14 cellular contexts compared by ENCODE assay signal in genomic region chr7:138565071-138565450, GRCh38.
DNase-seq lines count a peak whose midpoint lies in the region; ATAC-seq and TF ChIP-seq lines count a peak whose summit lies in the region.
"Had no signal": no experiment of that assay in that cellular context is flagged by ENCODE, and none has a peak within 500 bp of the region (broad histone marks: within the 10 kb centered on the region; RNA-seq: fewer than 3 reads in every experiment).

No MANE protein-coding gene starts in this region.

- no peak overlapping the region for H2AK5ac ChIP-seq in mesendoderm (ENCODE audit: low read length)

- peak overlapping the region in 2 of 11 experiments; percentile 37 to 38; a peak in 3 of 22 replicates for H3K9ac ChIP-seq in BLaER1 treated with 17β-estradiol and CSF1 and Interleukin-3, amounts not matched to agents 10 nM and 100 nM
- H3K9ac ChIP-seq in mesendoderm (ENCODE audit: low read length), result no peak overlapping the region
- H3K9ac ChIP-seq in MM.1S (ENCODE audit: low read length), result no peak overlapping the region

- TF ChIP-seq CTCF in NB4 (IDR thresholded peaks at IDR 0.05; ENCODE audit: low read depth, low read length), result no peak
- TF ChIP-seq CTCF in breast epithelium (IDR thresholded peaks at IDR 0.05), result no peak
- no peak for TF ChIP-seq CTCF in MM.1S (IDR thresholded peaks at IDR 0.05; ENCODE audit: low read length)

- no peak overlapping the region for H3K18ac ChIP-seq in mesendoderm (ENCODE audit: low read length)

- H2BK120ac ChIP-seq in mesendoderm (ENCODE audit: low read depth, low read length), result no peak overlapping the region

- intact Hi-C loops in breast epithelium (cut with DNase I; ENCODE audit: low total_unique reads), result loop anchor here (10.0 kb wide), 1 partner anchor 850 kb away; no protein-coding TSS in a partner anchor

- H3K9me2 ChIP-seq in MM.1S (replicated peaks; ENCODE audit: insufficient read depth, low read length), result no peaks in the 10 kb centered on the region

- peaks cover 73 to 87% (median 78%) of the 10 kb centered on the region in 11 experiments for H3K9me3 ChIP-seq in BLaER1 treated with 17β-estradiol and CSF1 and Interleukin-3, amounts not matched to agents 10 nM and 100 nM (replicated peaks in 1 of 11)
- H3K9me3 ChIP-seq in breast epithelium (peaks cover 54 to 66% of the 10 kb centered on the region in 2 donors), MM.1S (replicated peaks; ENCODE audit: insufficient read depth, low read length) (no peaks in the 10 kb centered on the region)

- no peak overlapping the region for H2BK15ac ChIP-seq in mesendoderm (replicated peaks; ENCODE audit: low read depth)

- no peaks in the 10 kb centered on the region for H3K4me1 ChIP-seq in BLaER1 treated with 17β-estradiol and CSF1 and Interleukin-3, amounts not matched to agents 10 nM and 100 nM
- H3K4me1 ChIP-seq in breast epithelium (no peaks in the 10 kb centered on the region), mesendoderm (ENCODE audit: control insufficient read depth, low read depth, low read length) (no peaks in the 10 kb centered on the region), MM.1S (ENCODE audit: low read length) (no peaks in the 10 kb centered on the region)

- peaks cover 3% of the 10 kb centered on the region for H3K79me1 ChIP-seq in mesendoderm (ENCODE audit: low read length)

- no peak overlapping the region for H3K4me2 ChIP-seq in BLaER1 treated with 17β-estradiol and CSF1 and Interleukin-3, amounts not matched to agents 10 nM and 100 nM
- H3K4me2 ChIP-seq in mesendoderm (ENCODE audit: low read length), result no peak overlapping the region
- no peak overlapping the region for H3K4me2 ChIP-seq in MM.1S (ENCODE audit: low read depth, low read length)

- no peak for ATAC-seq in HG02852 (IDR thresholded peaks at IDR 0.05; ENCODE audit: unreplicated experiment)
- ATAC-seq: activated CD8-positive, alpha-beta T cell treated with anti-CD3 and anti-CD28 coated beads, Interleukin-2, amount 10 ng/mL, durations not matched to agents 7 days and 5 days; SK-N-SH treated with all-trans-retinoic acid at 6 μM for 48 hours had no signal

- H3K4ac ChIP-seq in mesendoderm (ENCODE audit: low read depth, low read length), result no peak overlapping the region

- H4K20me1 ChIP-seq in BLaER1 treated with 17β-estradiol and CSF1 and Interleukin-3, amounts not matched to agents 10 nM and 100 nM, result no peaks in the 10 kb centered on the region
- no peaks in the 10 kb centered on the region for H4K20me1 ChIP-seq in MM.1S (ENCODE audit: insufficient read depth, low read length)

- peak overlapping the region in 8 of 11 experiments; percentile 33 to 73 (median 58); a peak in 14 of 22 replicates for H3K27ac ChIP-seq in BLaER1 treated with 17β-estradiol and CSF1 and Interleukin-3, amounts not matched to agents 10 nM and 100 nM
- H3K27ac ChIP-seq in breast epithelium, result peak overlapping the region; percentile 4 to 60
- H3K27ac ChIP-seq in mesendoderm (ENCODE audit: low read depth, low read length), result no peak overlapping the region
- no peak overlapping the region for H3K27ac ChIP-seq in MM.1S (ENCODE audit: low read length)

- TF ChIP-seq POLR2A in NB4 (IDR thresholded peaks at IDR 0.05; ENCODE audit: extremely low read depth, insufficient read length), result no peak
- no peak for TF ChIP-seq POLR2A in breast epithelium (IDR thresholded peaks at IDR 0.05)

- no CpG with 5 or more reads among the region's 8 CpGs for WGBS in mesendoderm (ENCODE audit: extremely low coverage, insufficient coverage, low lambda C conversion rate)

- H4K8ac ChIP-seq in mesendoderm (ENCODE audit: low read depth, low read length), result no peak overlapping the region

- H2AFZ ChIP-seq in MM.1S (ENCODE audit: low read length), result no peak overlapping the region

- H3F3A ChIP-seq in MM.1S (ENCODE audit: insufficient read depth, low read length), result no peaks in the 10 kb centered on the region

- H3K23ac ChIP-seq in mesendoderm (ENCODE audit: low read length), result no peak overlapping the region

- DNase-seq in NB4 (ENCODE audit: low read depth), result peak; percentile 99
- DNase-seq in breast epithelium (ENCODE audit: low spot score in 2 of 2), result no peak
- peak; percentile 6 for DNase-seq in mesendoderm
- DNase-seq in hippocampal formation (lab: John Stamatoyannopoulos, UW), result no peak
- no peak for DNase-seq in MM.1S
- DNase-seq in activated gamma-delta T cell (lab: John Stamatoyannopoulos, UW), result no peak
- DNase-seq: activated CD8-positive, alpha-beta T cell treated with anti-CD3 and anti-CD28 coated beads, Interleukin-2, amount 10 ng/mL, durations not matched to agents 7 days and 5 days; amygdala; NCI-H446 treated with DMSO at 0.1 percent for 48 hours; stimulated activated naive CD4-positive, alpha-beta T cell treated with Interleukin-2 at 50 U/mL for 16 hours had no signal

- H3K27me3 ChIP-seq in BLaER1 treated with 17β-estradiol and CSF1 and Interleukin-3, amounts not matched to agents 10 nM and 100 nM, result no peaks in the 10 kb centered on the region; a peak in 1 of 22 replicates
- no peaks in the 10 kb centered on the region for H3K27me3 ChIP-seq in breast epithelium
- H3K27me3 ChIP-seq in mesendoderm (ENCODE audit: insufficient read depth, low read length, poor library complexity), result no peaks in the 10 kb centered on the region
- no peaks in the 10 kb centered on the region for H3K27me3 ChIP-seq in MM.1S (replicated peaks; ENCODE audit: insufficient read depth, low read length)

- H2BK5ac ChIP-seq in mesendoderm (ENCODE audit: low read length), result no peak overlapping the region

- H3K36me3 ChIP-seq in BLaER1 treated with 17β-estradiol and CSF1 and Interleukin-3, amounts not matched to agents 10 nM and 100 nM, result peaks cover 100% of the 10 kb centered on the region in 11 experiments
- H3K36me3 ChIP-seq in breast epithelium, result no peaks in the 10 kb centered on the region
- peaks cover 31% of the 10 kb centered on the region for H3K36me3 ChIP-seq in mesendoderm (ENCODE audit: control insufficient read depth, insufficient read depth, low read length)
- H3K36me3 ChIP-seq in MM.1S (replicated peaks; ENCODE audit: insufficient read depth, low read length), result peaks cover 15% of the 10 kb centered on the region

- no peak overlapping the region for H3K56ac ChIP-seq in mesendoderm (ENCODE audit: low read length)

- H3K4me3 ChIP-seq in BLaER1 treated with 17β-estradiol and CSF1 and Interleukin-3, amounts not matched to agents 10 nM and 100 nM, result peak overlapping the region in 8 of 10 experiments; percentile 12 to 41 (median 29); a peak in 10 of 20 replicates
- H3K4me3 ChIP-seq in NB4 (ENCODE audit: low read depth, low read length), result peak overlapping the region; percentile 78
- no peak overlapping the region for H3K4me3 ChIP-seq in breast epithelium
- peak overlapping the region; percentile 11 for H3K4me3 ChIP-seq in mesendoderm (ENCODE audit: low read length)
- H3K4me3 ChIP-seq in MM.1S (ENCODE audit: low read length), result no peak overlapping the region
- H3K4me3 ChIP-seq: smooth muscle cell had no signal

- H3K79me2 ChIP-seq in mesendoderm (ENCODE audit: control insufficient read depth, insufficient read depth, low read length), result no peaks in the 10 kb centered on the region
- H3K79me2 ChIP-seq in MM.1S (ENCODE audit: low read length), result no peaks in the 10 kb centered on the region

- no peak overlapping the region for H4K5ac ChIP-seq in mesendoderm (ENCODE audit: low read length)

Comparison
In these comparisons a context has a peak if more than half of its experiments do, and no peak if none do; other contexts are left out.
1. H3K27ac ChIP-seq: peak in BLaER1 treated with 17β-estradiol and CSF1 and Interleukin-3, amounts not matched to agents 10 nM and 100 nM (8 of 11) and breast epithelium (2 of 2); none in mesendoderm (single experiment) and MM.1S (single experiment).
2. H3K4me3 ChIP-seq: peak in BLaER1 treated with 17β-estradiol and CSF1 and Interleukin-3, amounts not matched to agents 10 nM and 100 nM (8 of 10), NB4 (single experiment) and mesendoderm (single experiment); none in breast epithelium (0 of 3) and MM.1S (single experiment).
3. DNase-seq: peak in NB4 (single experiment) and mesendoderm (single experiment); none in breast epithelium (0 of 2), hippocampal formation (0 of 2), MM.1S (single experiment) and activated gamma-delta T cell (single experiment).